1 cellular context compared by ENCODE assay signal in the genomic region with DNA sequence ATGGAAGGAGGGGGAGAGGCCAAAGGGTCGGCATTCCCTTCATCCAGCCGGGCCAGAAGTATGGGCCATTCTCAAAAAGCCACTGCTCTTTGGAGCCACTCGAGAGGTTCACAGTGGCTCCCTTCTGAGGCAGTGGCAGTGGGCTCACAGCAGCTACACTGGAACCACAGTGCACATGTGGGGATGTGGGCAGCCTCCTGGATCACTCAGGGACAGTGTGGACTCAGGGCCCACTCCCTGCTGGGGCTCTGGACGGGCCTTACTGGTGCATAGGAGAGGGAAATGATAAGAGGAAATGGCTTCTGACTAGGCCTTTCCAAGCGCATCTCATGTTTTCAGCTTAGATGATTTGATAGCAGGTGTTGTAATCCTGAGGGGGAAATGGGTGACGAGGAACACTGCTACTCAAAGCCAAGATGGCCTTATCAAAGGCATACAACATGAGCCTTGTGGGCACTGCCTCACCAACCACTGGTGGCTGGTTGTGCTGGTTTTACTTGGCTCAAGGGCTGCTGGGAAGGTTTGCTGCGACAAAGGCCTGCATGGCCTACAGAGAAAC.
TF ChIP-seq lines count a peak whose summit lies in the region.

No MANE protein-coding gene starts in this region.

TF ChIP-seq in A549, 52 proteins besides CTCF, POLR2A, EP300 and RAD21 (continued from another document):
- TF ChIP-seq FOSB (CRISPR knock-in tag; IDR thresholded peaks at IDR 0.05) (no peak), JUNB (IDR thresholded peaks at IDR 0.05) (no peak), KDM5A (IDR thresholded peaks at IDR 0.05) (no peak), CEBPB (IDR thresholded peaks at IDR 0.05) (no peak), EHF (CRISPR knock-in tag; IDR thresholded peaks at IDR 0.05) (no peak)
